In genomic region chr1:66399888-66400529, GRCh38 we compare ENCODE assay signal across 9 cellular contexts.
DNase-seq lines count a peak whose midpoint lies in the region; ATAC-seq, FAIRE-seq and TF ChIP-seq lines count a peak whose summit lies in the region.
"Had no signal": no experiment of that assay in that cellular context is flagged by ENCODE, and none has a peak within 500 bp of the region (broad histone marks: within the 10 kb centered on the region; RNA-seq: fewer than 3 reads in every experiment).

No MANE protein-coding gene starts in this region.

- peak; percentile 84 for FAIRE-seq in D721Med (lab: Jason Lieb, UNC)

- peaks cover 19% of the 10 kb centered on the region for H3K4me1 Mint-ChIP-seq in activated naive CD8-positive, alpha-beta T cell (ENCODE audit: low read depth)

- peak; percentile 0 for TF ChIP-seq POLR2A in GM18951 (IDR thresholded peaks at IDR 0.05; ENCODE audit: extremely low read depth, insufficient read depth, insufficient read length)
- TF ChIP-seq POLR2A in erythroblast (IDR thresholded peaks at IDR 0.05; ENCODE audit: low read length): no peak

- no peak for TF ChIP-seq CTCF in D721Med (IDR thresholded peaks at IDR 0.05; ENCODE audit: insufficient read depth, missing control alignments)

- H3K27ac Mint-ChIP-seq in activated naive CD8-positive, alpha-beta T cell: peak overlapping the region; percentile 58

- intact Hi-C loops in left cardiac atrium (cut with DNase I): no loop called here

- DNase-seq in D721Med (ENCODE audit: insufficient read length, low spot score) (no peak), left cardiac atrium (no peak), NCI-H446 (lab: John Stamatoyannopoulos, UW) (no peak), erythroblast (lab: John Stamatoyannopoulos, UW) (no peak)

- in situ Hi-C loops in GM18951 (cut with MboI; ENCODE audit: low sequenced_read_pairs, unreplicated experiment): loop anchor here (5.0 kb wide), 1 partner anchor 37 kb away; no protein-coding TSS in a partner anchor

- H3K27me3 Mint-ChIP-seq in activated naive CD8-positive, alpha-beta T cell: no peaks in the 10 kb centered on the region

- H3K36me3 Mint-ChIP-seq in activated naive CD8-positive, alpha-beta T cell: peaks cover 2% of the 10 kb centered on the region
- H3K36me3 Mint-ChIP-seq: CD14-positive monocyte had no signal

- no peak overlapping the region for H3K4me3 Mint-ChIP-seq in activated naive CD8-positive, alpha-beta T cell
- H3K4me3 Mint-ChIP-seq: CD14-positive monocyte had no signal

- no peaks in the 10 kb centered on the region for H3K9me3 Mint-ChIP-seq in activated naive CD8-positive, alpha-beta T cell (ENCODE audit: low read depth)
- H3K9me3 Mint-ChIP-seq: CD14-positive monocyte had no signal

- ATAC-seq in HG02981 (IDR thresholded peaks at IDR 0.05; ENCODE audit: unreplicated experiment) (peak; percentile 10), GM21786 (IDR thresholded peaks at IDR 0.05; ENCODE audit: unreplicated experiment) (no peak), left cardiac atrium (no peak)
